In genomic region chrX:108091266-108091877, GRCh38 we compare ENCODE assay signal across 8 cellular contexts. TPM values are rescaled to one million over a fixed set of nuclear protein-coding genes. Genes with fewer than 3 reads are reported as not detected.
DNase-seq lines count a peak whose midpoint lies in the region; ATAC-seq and TF ChIP-seq lines count a peak whose summit lies in the region.

Gene ATG4A, plus strand, starts transcription at chrX:108091778. Its CDS starts 49 bp downstream, at chrX:108091827.
Gene PSMD10, minus strand, starts transcription at chrX:108091542. Its CDS starts 22 bp downstream, at chrX:108091520.

- H3K36me3 Mint-ChIP-seq in activated T-cell treated with anti-CD3 and anti-CD28 coated beads, Interleukin-2, amount 50 U/mL, for 24 hours (ENCODE audit: low read depth): peaks cover 13% of the 10 kb centered on the region

- H3K9me3 Mint-ChIP-seq in activated T-cell treated with anti-CD3 and anti-CD28 coated beads, Interleukin-2, amount 50 U/mL, for 24 hours: no peaks in the 10 kb centered on the region

- H3K27ac Mint-ChIP-seq in activated T-cell treated with anti-CD3 and anti-CD28 coated beads, Interleukin-2, amount 50 U/mL, for 24 hours: no peak within 1 kb of the TSS

- peak within 1 kb of the TSS; percentile 91 for H3K27ac ChIP-seq in DND-41 (ENCODE audit: low read length)
- H3K27ac ChIP-seq in KMS-11: peak within 1 kb of the TSS; percentile 79
- H3K27ac ChIP-seq in muscle layer of colon (ENCODE audit: low read depth, low read length): peak within 1 kb of the TSS; percentile 68

- H3K4me1 ChIP-seq in DND-41 (ENCODE audit: insufficient read depth, low read length) (peaks cover 22% of the 10 kb centered on the region; the same call in 1 of the 2 replicates), KMS-11 (ENCODE audit: low read depth, poor library complexity, severe bottlenecking) (peaks cover 9% of the 10 kb centered on the region), muscle layer of colon (ENCODE audit: insufficient read depth, low read length) (peaks cover 3% of the 10 kb centered on the region)

- peaks cover 20% of the 10 kb centered on the region for H3K36me3 ChIP-seq in DND-41 (ENCODE audit: insufficient read depth, low read length)
- H3K36me3 ChIP-seq in KMS-11 (ENCODE audit: insufficient read depth): no peaks in the 10 kb centered on the region
- H3K36me3 ChIP-seq in muscle layer of colon (ENCODE audit: insufficient read depth, low read length): peaks cover 5% of the 10 kb centered on the region

- H3K79me2 ChIP-seq in DND-41 (ENCODE audit: insufficient read depth, low read length) (peaks cover 35% of the 10 kb centered on the region), KMS-11 (ENCODE audit: insufficient read depth, low read depth) (peaks cover 17% of the 10 kb centered on the region; the same call in 1 of the 2 replicates)

- TF ChIP-seq CTCF in DND-41 (IDR thresholded peaks at IDR 0.05; ENCODE audit: borderline replicate concordance, extremely low read depth, low read length, poor library complexity, severe bottlenecking) (no peak), KMS-11 (conservative IDR thresholded peaks at IDR 0.05; ENCODE audit: low read depth, low read length) (no peak)

- H2AFZ ChIP-seq in DND-41 (ENCODE audit: low read depth, low read length) (peak within 1 kb of the TSS; percentile 91), KMS-11 (ENCODE audit: low read depth) (peak within 1 kb of the TSS; percentile 73)

- H4K20me1 ChIP-seq in DND-41 (ENCODE audit: insufficient read depth, low read length): no peaks in the 10 kb centered on the region; the same call in 1 of the 2 replicates
- H4K20me1 ChIP-seq in KMS-11 (ENCODE audit: insufficient read depth): no peaks in the 10 kb centered on the region

- ATAC-seq in DND-41 (ENCODE audit: insufficient read depth, low read depth): peak; percentile 96
- ATAC-seq in GM21825 (IDR thresholded peaks at IDR 0.05; ENCODE audit: unreplicated experiment): peak; percentile 97
- peak; percentile 98 for ATAC-seq in esophagus mucosa

- H3K4me2 ChIP-seq in DND-41 (ENCODE audit: insufficient read depth, low read length): peak within 1 kb of the TSS; percentile 89
- peak within 1 kb of the TSS; percentile 67 for H3K4me2 ChIP-seq in KMS-11

- H3K4me3 ChIP-seq in DND-41 (ENCODE audit: low read depth in 1 of 2, low read length in 2 of 2) (peak within 1 kb of the TSS; percentile 59 to 80), KMS-11 (IDR thresholded peaks at IDR 0.05; ENCODE audit: insufficient read depth, low read depth, low read length) (no peak within 1 kb of the TSS), muscle layer of colon (ENCODE audit: low read depth in 1 of 2, low read length in 2 of 2) (peak within 1 kb of the TSS; percentile 52 to 72)

- H3K9ac ChIP-seq in DND-41 (ENCODE audit: low read depth, low read length) (peak within 1 kb of the TSS; percentile 74), KMS-11 (peak within 1 kb of the TSS; percentile 85), muscle layer of colon (ENCODE audit: low read length) (peak within 1 kb of the TSS; percentile 86)

- peak; percentile 91 for DNase-seq in DND-41
- DNase-seq in activated T-cell treated with anti-CD3 and anti-CD28 coated beads, Interleukin-2, amount 50 U/mL, for 24 hours: peak; percentile 86
- peak; percentile 73 for DNase-seq in stimulated activated CD8-positive, alpha-beta memory T cell treated with anti-CD3 and anti-CD28 coated beads, Interleukin-7, amount 100 ng/mL, for 1 hour (ENCODE audit: low read depth in 2 of 2)

- H3K27me3 ChIP-seq in DND-41 (ENCODE audit: insufficient read depth, low read length, poor library complexity) (no peaks in the 10 kb centered on the region), KMS-11 (ENCODE audit: insufficient read depth, low read depth) (no peaks in the 10 kb centered on the region), muscle layer of colon (ENCODE audit: control insufficient read depth in 1 of 2, insufficient read depth in 2 of 2, low read length in 2 of 2) (no peaks in the 10 kb centered on the region)

- H3K4me1 Mint-ChIP-seq in activated T-cell treated with anti-CD3 and anti-CD28 coated beads, Interleukin-2, amount 50 U/mL, for 24 hours (ENCODE audit: low read depth): peaks cover 15% of the 10 kb centered on the region

- H3K4me3 Mint-ChIP-seq in activated T-cell treated with anti-CD3 and anti-CD28 coated beads, Interleukin-2, amount 50 U/mL, for 24 hours: no peak within 1 kb of the TSS

- H3K9me3 ChIP-seq in DND-41 (ENCODE audit: insufficient read depth, low read length, severe bottlenecking) (no peaks in the 10 kb centered on the region), muscle layer of colon (ENCODE audit: low read length) (no peaks in the 10 kb centered on the region)

- H3K27me3 Mint-ChIP-seq in activated T-cell treated with anti-CD3 and anti-CD28 coated beads, Interleukin-2, amount 50 U/mL, for 24 hours: no peaks in the 10 kb centered on the region

TF ChIP-seq in PFSK-1, 5 proteins besides CTCF, POLR2A, EP300 and RAD21:
- TF ChIP-seq SIN3A (IDR thresholded peaks at IDR 0.05; ENCODE audit: borderline replicate concordance, insufficient read depth, low read length) (no peak; the same call in 1 of the 2 replicates), FOXP2 (optimal IDR thresholded peaks at IDR 0.05; ENCODE audit: borderline replicate concordance, extremely low read depth, extremely low read length, insufficient read depth) (no peak), TAF1 (IDR thresholded peaks at IDR 0.05; ENCODE audit: borderline replicate concordance, insufficient read depth, low read length) (no peak), REST (IDR thresholded peaks at IDR 0.05; ENCODE audit: insufficient read depth in 1 of 2, low read depth in 2 of 2, low read length in 2 of 2) (no peak), POLR2AphosphoS5 (IDR thresholded peaks at IDR 0.05; ENCODE audit: low read depth, low read length) (peak; percentile 54; the same call in 1 of the 2 replicates)

RNA-seq across cellular contexts. Expression of gene ATG4A, which starts in this region (rescaled TPM):
- 1.6 TPM for polyA plus RNA-seq in PFSK-1 (2012; ENCODE audit: insufficient read length, low read depth)
- 7.8 TPM for total RNA-seq in esophagus mucosa

RNA-seq across cellular contexts. Expression of gene PSMD10, which starts in this region (rescaled TPM):
- 33.1 TPM for polyA plus RNA-seq in PFSK-1 (2012; ENCODE audit: insufficient read length, low read depth)
- total RNA-seq in esophagus mucosa: 28.6 TPM
